17 cellular contexts compared by ENCODE assay signal in the genomic region with DNA sequence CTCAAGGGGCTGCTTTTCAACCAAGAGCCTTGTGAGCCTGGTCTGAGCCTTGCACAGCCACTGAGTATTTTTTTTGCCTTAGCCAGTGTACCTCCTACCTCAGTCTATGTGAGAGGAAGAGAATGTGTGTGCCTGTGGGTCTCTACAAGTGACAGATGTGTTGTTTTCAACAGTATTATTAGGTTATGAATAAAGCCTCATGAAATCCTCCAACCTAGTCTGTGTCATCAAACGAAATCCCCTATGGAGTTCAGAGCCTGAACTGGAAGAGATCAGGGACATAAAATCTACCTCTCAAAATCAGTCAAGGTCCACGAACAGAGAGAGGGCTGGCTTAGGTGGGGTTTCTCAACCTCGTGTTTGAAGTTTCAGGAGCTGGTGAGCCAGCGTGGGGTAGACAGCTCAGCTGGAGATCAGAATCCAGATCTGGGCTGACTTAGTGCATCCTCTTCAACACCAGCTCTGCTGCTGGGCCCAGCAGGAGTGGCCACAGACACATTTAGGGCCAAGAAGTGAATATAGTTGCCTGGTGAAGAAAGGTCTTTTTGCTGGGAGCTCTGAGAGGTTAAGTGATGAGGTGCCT. TPM values are rescaled to one million over a fixed set of nuclear protein-coding genes. Genes with fewer than 3 reads are reported as not detected.
DNase-seq lines count a peak whose midpoint lies in the region; ATAC-seq, FAIRE-seq and TF ChIP-seq lines count a peak whose summit lies in the region.
"Had no signal": no experiment of that assay in that cellular context is flagged by ENCODE, and none has a peak within 500 bp of the region (broad histone marks: within the 10 kb centered on the region; RNA-seq: fewer than 3 reads in every experiment).

No MANE protein-coding gene starts in this region.

- no peaks in the 10 kb centered on the region for H3K27me3 Mint-ChIP-seq in MCF 10A (ENCODE audit: insufficient read depth, unreplicated experiment)
- H3K27me3 Mint-ChIP-seq in astrocyte (ENCODE audit: low read depth, unreplicated experiment), result no peaks in the 10 kb centered on the region
- no peaks in the 10 kb centered on the region for H3K27me3 Mint-ChIP-seq in naive thymus-derived CD8-positive, alpha-beta T cell
- H3K27me3 Mint-ChIP-seq in type B pancreatic cell, result no peaks in the 10 kb centered on the region
- H3K27me3 Mint-ChIP-seq: activated naive CD8-positive, alpha-beta T cell treated with anti-CD3 and anti-CD28 coated beads, Interleukin-2, amount 10 ng/mL, durations not matched to agents 7 days and 5 days had no signal

- TF ChIP-seq CTCF in MCF 10A (IDR thresholded peaks at IDR 0.05; ENCODE audit: unreplicated experiment) (no peak), mammary epithelial cell (conservative IDR thresholded peaks at IDR 0.05 in 1 of 2, IDR thresholded peaks at IDR 0.05 in 1 of 2; ENCODE audit: extremely low read depth in 1 of 2, insufficient read depth in 1 of 2, low read depth in 1 of 2, low read length in 2 of 2) (no peak), astrocyte (IDR thresholded peaks at IDR 0.05; ENCODE audit: insufficient read depth, low read depth, low read length) (no peak), type B pancreatic cell (conservative IDR thresholded peaks at IDR 0.05) (no peak)

- no peak for ATAC-seq in naive thymus-derived CD8-positive, alpha-beta T cell
- ATAC-seq in GM18861 (IDR thresholded peaks at IDR 0.05; ENCODE audit: unreplicated experiment) (no peak), HG03432 (IDR thresholded peaks at IDR 0.05; ENCODE audit: unreplicated experiment) (no peak)
- ATAC-seq: GM12878 had no signal

- H3K79me2 ChIP-seq in mammary epithelial cell (ENCODE audit: insufficient read depth, low read length) (no peaks in the 10 kb centered on the region), astrocyte (ENCODE audit: insufficient read depth, low read length) (no peaks in the 10 kb centered on the region)

- no peak for TF ChIP-seq POLR2A in GM12891 (IDR thresholded peaks at IDR 0.05; ENCODE audit: low read depth, low read length)

- dilution Hi-C loops in mammary epithelial cell (cut with HindIII; ENCODE audit: low sequenced_read_pairs), result no loop called here

- WGBS in mammary epithelial cell (ENCODE audit: low coverage, missing lambda C conversion rate), result 83% methylated on average over 4 of the region's 4 CpGs

- peaks cover 26% of the 10 kb centered on the region for H3K4me1 ChIP-seq in mammary epithelial cell (ENCODE audit: insufficient read depth, low read length)
- peaks cover 29% of the 10 kb centered on the region for H3K4me1 ChIP-seq in astrocyte (ENCODE audit: insufficient read depth, low read length)
- H3K4me1 ChIP-seq: uterus had no signal

- FAIRE-seq in astrocyte (lab: Jason Lieb, UNC) (no peak), GM12891 (lab: Jason Lieb, UNC) (no peak)
- FAIRE-seq: GM12878 had no signal

- no peak overlapping the region for H3K4me3 Mint-ChIP-seq in MCF 10A (ENCODE audit: unreplicated experiment)
- H3K4me3 Mint-ChIP-seq in astrocyte (ENCODE audit: unreplicated experiment), result peak overlapping the region; percentile 40
- H3K4me3 Mint-ChIP-seq in naive thymus-derived CD8-positive, alpha-beta T cell, result no peak overlapping the region
- peak overlapping the region; percentile 13 for H3K4me3 Mint-ChIP-seq in type B pancreatic cell
- H3K4me3 Mint-ChIP-seq: activated naive CD8-positive, alpha-beta T cell treated with anti-CD3 and anti-CD28 coated beads, Interleukin-2, amount 10 ng/mL, durations not matched to agents 7 days and 5 days; mesothelial cell of epicardium had no signal

- H3K36me3 ChIP-seq in mammary epithelial cell (ENCODE audit: insufficient read depth, low read length), result no peaks in the 10 kb centered on the region
- H3K36me3 ChIP-seq in astrocyte (ENCODE audit: insufficient read depth, low read length), result no peaks in the 10 kb centered on the region
- H3K36me3 ChIP-seq: uterus had no signal

- H3K36me3 Mint-ChIP-seq in MCF 10A (ENCODE audit: insufficient read depth, unreplicated experiment), result peaks cover 44% of the 10 kb centered on the region
- peaks cover 15% of the 10 kb centered on the region for H3K36me3 Mint-ChIP-seq in astrocyte (ENCODE audit: low read depth, unreplicated experiment)
- H3K36me3 Mint-ChIP-seq in naive thymus-derived CD8-positive, alpha-beta T cell, result peaks cover 0 to 58% (median 0%) of the 10 kb centered on the region in 3 donors
- peaks cover 11% of the 10 kb centered on the region for H3K36me3 Mint-ChIP-seq in type B pancreatic cell

- H3K9ac ChIP-seq in mammary epithelial cell (ENCODE audit: insufficient read depth, low read length) (no peak overlapping the region), astrocyte (ENCODE audit: low read length) (no peak overlapping the region)
- H3K9ac ChIP-seq: KMS-11 had no signal

- CTCF ChIA-PET in MCF 10A (lab: Yijun Ruan, JAX) (interaction anchor here (0.7 kb wide), 1 partner anchor 21 kb away, joined by 5 read pairs; no protein-coding TSS in a partner anchor), mammary epithelial cell (lab: Charles Lee; ENCODE audit: low non-redundant PET) (interaction anchor here (0.7 to 0.9 kb wide), 2 partner anchors 8 to 110 kb away, joined by 5 read pairs; partner anchors contain the start of gene XKR8)

- peaks cover 31% of the 10 kb centered on the region for H3K4me1 Mint-ChIP-seq in MCF 10A (ENCODE audit: insufficient read depth, unreplicated experiment)
- H3K4me1 Mint-ChIP-seq in astrocyte (ENCODE audit: low read depth, unreplicated experiment), result peaks cover 52% of the 10 kb centered on the region
- H3K4me1 Mint-ChIP-seq in naive thymus-derived CD8-positive, alpha-beta T cell, result peaks cover 0 to 14% (median 11%) of the 10 kb centered on the region in 4 donors
- H3K4me1 Mint-ChIP-seq in type B pancreatic cell (ENCODE audit: unreplicated experiment), result peaks cover 13% of the 10 kb centered on the region

- H3K4me2 ChIP-seq in mammary epithelial cell (ENCODE audit: insufficient read depth, low read depth, low read length) (no peak overlapping the region), astrocyte (ENCODE audit: low read length) (no peak overlapping the region)
- H3K4me2 ChIP-seq: KMS-11 had no signal

- intact Hi-C loops in MCF 10A (cut with micrococcal nuclease), result no loop called here
- intact Hi-C loops in mammary epithelial cell (cut with micrococcal nuclease), result no loop called here

- H3K4me3 ChIP-seq in mammary epithelial cell (replicated peaks in 1 of 3; ENCODE audit: insufficient read depth in 1 of 3, low read depth in 2 of 3, low read length in 3 of 3), result no peak overlapping the region
- H3K4me3 ChIP-seq in astrocyte (ENCODE audit: insufficient read depth, low read depth, low read length), result no peak overlapping the region
- H3K4me3 ChIP-seq: GM12878, uterus had no signal

- BruUV-seq in MCF 10A (replicated peaks; lab: Mats Ljungman, UMichigan), result no TSS peak
- no TSS peak for BruUV-seq in mammary epithelial cell (replicated peaks; lab: Mats Ljungman, UMichigan)

- POLR2A ChIA-PET in MCF 10A (lab: Yijun Ruan, JAX), result interaction anchor here (0.6 to 1.4 kb wide), 6 partner anchors 8 to 110 kb away, joined by 3 to 7 read pairs (median 3); partner anchors contain the start of gene XKR8
- POLR2A ChIA-PET in naive thymus-derived CD8-positive, alpha-beta T cell (lab: Charles Lee), result no interaction called here

- no peak overlapping the region for H3K27ac ChIP-seq in mammary epithelial cell (ENCODE audit: insufficient read depth, low read depth, low read length)
- H3K27ac ChIP-seq in astrocyte (ENCODE audit: low read depth, low read length), result peak overlapping the region; percentile 25
- H3K27ac ChIP-seq: KMS-11, uterus had no signal

- peak overlapping the region; percentile 43 for H3K27ac Mint-ChIP-seq in MCF 10A (ENCODE audit: low read depth, unreplicated experiment)
- peak overlapping the region; percentile 84 for H3K27ac Mint-ChIP-seq in astrocyte (ENCODE audit: unreplicated experiment)
- H3K27ac Mint-ChIP-seq in naive thymus-derived CD8-positive, alpha-beta T cell, result peak overlapping the region; percentile 21 to 77 (median 64)
- peak overlapping the region; percentile 89 for H3K27ac Mint-ChIP-seq in type B pancreatic cell
- H3K27ac Mint-ChIP-seq: mesothelial cell of epicardium had no signal

- DNase-seq in MCF 10A (ENCODE audit: unreplicated experiment), result no peak
- no peak for DNase-seq in mammary epithelial cell
- no peak for DNase-seq in astrocyte (ENCODE audit: low read depth)
- DNase-seq in naive thymus-derived CD8-positive, alpha-beta T cell, result no peak
- DNase-seq in type B pancreatic cell (ENCODE audit: extremely low spot score, unreplicated experiment), result peak; percentile 52
- DNase-seq in GM12891 (ENCODE audit: insufficient read length, low spot score), result no peak
- DNase-seq: activated CD4-positive, alpha-beta T cell treated with anti-CD3 and anti-CD28 coated beads for 4 hours; activated naive CD8-positive, alpha-beta T cell treated with anti-CD3 and anti-CD28 coated beads, Interleukin-2, amount 10 ng/mL, durations not matched to agents 7 days and 5 days; NCI-H1694; NCI-H524; uterus had no signal

- H2AFZ ChIP-seq in mammary epithelial cell (ENCODE audit: low read depth, low read length) (no peak overlapping the region), astrocyte (ENCODE audit: low read depth, low read length) (no peak overlapping the region)

- H4K20me1 ChIP-seq in mammary epithelial cell (ENCODE audit: insufficient read depth, low read length) (no peaks in the 10 kb centered on the region), astrocyte (ENCODE audit: insufficient read depth, low read length) (no peaks in the 10 kb centered on the region)

- H3K9me3 ChIP-seq in mammary epithelial cell (replicated peaks; ENCODE audit: insufficient read depth, low read length), result no peaks in the 10 kb centered on the region
- H3K9me3 ChIP-seq in astrocyte (ENCODE audit: insufficient read depth, low read depth, low read length), result no peaks in the 10 kb centered on the region
- H3K9me3 ChIP-seq: uterus had no signal

- in situ Hi-C loops in mammary epithelial cell (cut with MboI; ENCODE audit: low sequenced_read_pairs in 2 of 2), result no loop called here

- H3K9me3 Mint-ChIP-seq in MCF 10A (ENCODE audit: unreplicated experiment), result no peaks in the 10 kb centered on the region
- H3K9me3 Mint-ChIP-seq in astrocyte (ENCODE audit: unreplicated experiment), result no peaks in the 10 kb centered on the region
- H3K9me3 Mint-ChIP-seq in naive thymus-derived CD8-positive, alpha-beta T cell, result no peaks in the 10 kb centered on the region
- H3K9me3 Mint-ChIP-seq in type B pancreatic cell, result no peaks in the 10 kb centered on the region
- H3K9me3 Mint-ChIP-seq: activated naive CD8-positive, alpha-beta T cell treated with anti-CD3 and anti-CD28 coated beads, Interleukin-2, amount 10 ng/mL, durations not matched to agents 7 days and 5 days; mesothelial cell of epicardium had no signal

- H3K27me3 ChIP-seq in mammary epithelial cell (ENCODE audit: insufficient read depth, low read length) (no peaks in the 10 kb centered on the region), astrocyte (ENCODE audit: insufficient read depth, low read length) (no peaks in the 10 kb centered on the region)
- H3K27me3 ChIP-seq: uterus had no signal

RNA-seq across cellular contexts. Expression of gene XKR8, which starts 8.2 kb away (rescaled TPM):
- total RNA-seq in MCF 10A (2022), result 2.8 and 4.0 TPM in 2 replicates
- total RNA-seq in mammary epithelial cell, result 1 to 10 TPM; 4.3 to 4.5 TPM
- 5.1 TPM for polyA plus RNA-seq in mammary epithelial cell
- polyA minus RNA-seq in mammary epithelial cell, result 2.6 TPM
- 11.3 and 11.4 TPM in 2 replicates for total RNA-seq in astrocyte
- 1 to 10 TPM; 8.3 to 8.8 TPM for total RNA-seq in naive thymus-derived CD8-positive, alpha-beta T cell
- 10 to 100 TPM in 2 of 3 donors, 1 to 10 TPM in 1; 7.2 to 14.4 (median 13.2) TPM for polyA plus RNA-seq in naive thymus-derived CD8-positive, alpha-beta T cell
- total RNA-seq in type B pancreatic cell (ENCODE audit: low replicate concordance), result 8.0 and 12.6 TPM in 2 replicates
- 3.6 TPM for polyA plus RNA-seq in GM12891 (2012; ENCODE audit: low read depth, missing spikeins)

RNA-seq across cellular contexts. Expression of gene SMPDL3B, which starts 33.2 kb away (rescaled TPM):
- total RNA-seq in MCF 10A (2022) (2.6 and 4.0 TPM in 2 replicates), mammary epithelial cell (10 to 100 TPM in 1 of 2 donors, 1 to 10 TPM in 1; 3.6 to 10.8 TPM), astrocyte (2.2 and 2.5 TPM in 2 replicates), type B pancreatic cell (ENCODE audit: low replicate concordance) (3.2 and 3.6 TPM in 2 replicates)
- 13.9 TPM for polyA plus RNA-seq in mammary epithelial cell
- 3.0 TPM for polyA minus RNA-seq in mammary epithelial cell
- not detected for total RNA-seq in naive thymus-derived CD8-positive, alpha-beta T cell
- polyA plus RNA-seq in naive thymus-derived CD8-positive, alpha-beta T cell, result under 1 TPM in 1 of 3 donors, not detected in 2; 0.16 TPM
- polyA plus RNA-seq in GM12891 (2012; ENCODE audit: low read depth, missing spikeins), result 0.50 TPM
- total RNA-seq: fibroblast of villous mesenchyme had no signal

RNA-seq across cellular contexts. Expression of gene RPA2, which starts 53.6 kb away (rescaled TPM):
- total RNA-seq in MCF 10A (2022), result 22.3 and 25.7 TPM in 2 replicates
- 10 to 100 TPM; 27.7 to 30.8 TPM for total RNA-seq in mammary epithelial cell
- 39.7 TPM for polyA plus RNA-seq in mammary epithelial cell
- 6.7 TPM for polyA minus RNA-seq in mammary epithelial cell
- total RNA-seq in astrocyte, result 18.0 and 19.4 TPM in 2 replicates
- total RNA-seq in naive thymus-derived CD8-positive, alpha-beta T cell, result 10 to 100 TPM; 66.6 to 78.6 TPM
- polyA plus RNA-seq in naive thymus-derived CD8-positive, alpha-beta T cell, result 100 to 1,000 TPM; 213 to 229 (median 215) TPM
- 28.0 and 44.6 TPM in 2 replicates for total RNA-seq in type B pancreatic cell (ENCODE audit: low replicate concordance)
- polyA plus RNA-seq in GM12891 (2012; ENCODE audit: low read depth, missing spikeins), result 71.9 TPM

Comparison
In these comparisons a context has a peak if more than half of its experiments do, and no peak if none do; other contexts are left out.
1. H3K4me3 Mint-ChIP-seq: peak in astrocyte (single experiment) and type B pancreatic cell (single experiment); none in MCF 10A (single experiment) and naive thymus-derived CD8-positive, alpha-beta T cell (0 of 10).
2. Peak in every context shown above with its lines, with median percentiles within 50 percentile points of each other: H3K27ac Mint-ChIP-seq.